Comparison of ENCODE assay signal across 8 cellular contexts in the genomic region with DNA sequence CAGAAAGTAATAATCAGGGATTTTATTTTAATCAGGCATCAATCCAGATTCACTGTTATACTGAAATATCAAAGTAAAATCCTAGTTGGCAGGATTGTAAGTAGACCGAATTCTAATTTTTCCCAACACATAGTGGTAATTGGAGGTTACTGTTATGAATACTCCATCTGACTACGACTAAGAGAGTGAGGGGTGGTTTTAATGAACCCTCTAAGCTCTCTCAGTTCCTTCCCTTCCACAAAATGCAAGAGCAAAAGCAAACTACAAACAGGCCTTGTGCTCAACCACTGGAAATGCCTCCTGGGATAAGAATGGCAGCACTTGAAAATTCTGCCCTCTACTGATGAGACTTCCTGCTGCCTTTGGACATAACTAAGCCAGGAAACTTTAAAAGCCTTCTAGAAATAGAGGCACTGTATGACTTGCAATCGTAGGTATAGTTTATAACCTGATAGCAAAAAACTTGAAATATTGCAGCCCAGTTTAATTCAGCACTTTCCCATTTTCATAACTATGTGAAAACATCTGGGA.
DNase-seq lines count a peak whose midpoint lies in the region; ATAC-seq, FAIRE-seq and TF ChIP-seq lines count a peak whose summit lies in the region.

No MANE protein-coding gene starts in this region.

- H3K27me3 Mint-ChIP-seq in astrocyte (ENCODE audit: low read depth, unreplicated experiment) = no peaks in the 10 kb centered on the region

- POLR2A ChIA-PET in GM10248 (lab: Yijun Ruan, JAX) = no interaction called here

- peak; percentile 21 for DNase-seq in Caki2 (ENCODE audit: low read depth)
- DNase-seq in astrocyte (ENCODE audit: low read depth) = peak; percentile 13
- DNase-seq in left kidney (ENCODE audit: low read depth, low spot score) = peak; percentile 35
- no peak for DNase-seq in NCI-H187 treated with DMSO at 0.1 percent for 48 hours (lab: John Stamatoyannopoulos, UW)
- no peak for DNase-seq in ureter (ENCODE audit: low spot score)
- DNase-seq in GM10248 (ENCODE audit: extremely low spot score) = no peak
- DNase-seq in GM20000 (ENCODE audit: low spot score) = no peak

- no peak overlapping the region for H3K4me2 ChIP-seq in astrocyte (ENCODE audit: low read length)

- H3K36me3 ChIP-seq in astrocyte (ENCODE audit: insufficient read depth, low read length) = no peaks in the 10 kb centered on the region

- no peaks in the 10 kb centered on the region for H3K4me1 ChIP-seq in astrocyte (ENCODE audit: insufficient read depth, low read length)

- no peaks in the 10 kb centered on the region for H3K36me3 Mint-ChIP-seq in astrocyte (ENCODE audit: low read depth, unreplicated experiment)

- H3K4me3 Mint-ChIP-seq in astrocyte (ENCODE audit: unreplicated experiment) = no peak overlapping the region

- no peaks in the 10 kb centered on the region for H3K9me3 Mint-ChIP-seq in astrocyte (ENCODE audit: unreplicated experiment)

- no peak overlapping the region for H3K9ac ChIP-seq in astrocyte (ENCODE audit: low read length)

- H3K4me1 Mint-ChIP-seq in astrocyte (ENCODE audit: low read depth, unreplicated experiment) = no peaks in the 10 kb centered on the region

- H3K79me2 ChIP-seq in astrocyte (ENCODE audit: insufficient read depth, low read length) = no peaks in the 10 kb centered on the region

- in situ Hi-C loops in Caki2 (cut with HindIII; ENCODE audit: low pct_unique_long_range_greater_than_20kb, low sequenced_read_pairs) = no loop called here

- H3K27ac ChIP-seq in astrocyte (ENCODE audit: low read depth, low read length) = no peak overlapping the region

- H3K27me3 ChIP-seq in astrocyte (ENCODE audit: insufficient read depth, low read length) = no peaks in the 10 kb centered on the region

- peak; percentile 10 for TF ChIP-seq CTCF in astrocyte (IDR thresholded peaks at IDR 0.05; ENCODE audit: insufficient read depth, low read depth, low read length)
- no peak for TF ChIP-seq CTCF in GM10248 (IDR thresholded peaks at IDR 0.05; ENCODE audit: control extremely low read depth, extremely low read depth, low read depth, missing control alignments)
- TF ChIP-seq CTCF in GM20000 (IDR thresholded peaks at IDR 0.05; ENCODE audit: extremely low read depth, missing control alignments) = no peak

- FAIRE-seq in astrocyte (lab: Jason Lieb, UNC) = no peak

- ATAC-seq in HG03095 (IDR thresholded peaks at IDR 0.05; ENCODE audit: unreplicated experiment) = peak; percentile 53

- no peak overlapping the region for H2AFZ ChIP-seq in astrocyte (ENCODE audit: low read depth, low read length)

- CTCF ChIA-PET in GM10248 (lab: Yijun Ruan, JAX) = no interaction called here

- no peaks in the 10 kb centered on the region for H3K9me3 ChIP-seq in astrocyte (ENCODE audit: insufficient read depth, low read depth, low read length)

- H3K4me3 ChIP-seq in astrocyte (ENCODE audit: insufficient read depth, low read depth, low read length) = no peak overlapping the region

- H3K27ac Mint-ChIP-seq in astrocyte (ENCODE audit: unreplicated experiment) = no peak overlapping the region

- no peaks in the 10 kb centered on the region for H4K20me1 ChIP-seq in astrocyte (ENCODE audit: insufficient read depth, low read length)

Comparison
In these comparisons a context has a peak if more than half of its experiments do, and no peak if none do; other contexts are left out.
1. DNase-seq: peak in Caki2 (single experiment), astrocyte (single experiment) and left kidney (single experiment); none in NCI-H187 treated with DMSO at 0.1 percent for 48 hours (single experiment), ureter (single experiment), GM10248 (single experiment) and GM20000 (single experiment).